Comparison of ENCODE assay signal across 22 cellular contexts in genomic region chr20:58825450-58825849, GRCh38. TPM values are rescaled to one million over a fixed set of nuclear protein-coding genes. Genes with fewer than 3 reads are reported as not detected.
DNase-seq lines count a peak whose midpoint lies in the region; ATAC-seq, FAIRE-seq and TF ChIP-seq lines count a peak whose summit lies in the region.
"Had no signal": no experiment of that assay in that cellular context is flagged by ENCODE, and none has a peak within 500 bp of the region (broad histone marks: within the 10 kb centered on the region; RNA-seq: fewer than 3 reads in every experiment).

No MANE protein-coding gene starts in this region.

- H3K27ac ChIP-seq in K562 (ENCODE audit: extremely low read depth, low read depth, low read length) (no peak overlapping the region), gastrocnemius medialis (peak overlapping the region in 3 of 4 donors; percentile 33 to 51 (median 50))
- H3K27ac ChIP-seq: BLaER1 treated with 17β-estradiol and CSF1 and Interleukin-3, amounts not matched to agents 10 nM and 100 nM had no signal

- ATAC-seq in K562 (no peak), gastrocnemius medialis (no peak), HG03097 (IDR thresholded peaks at IDR 0.05; ENCODE audit: low FRiP score, unreplicated experiment) (no peak), GM19452 (IDR thresholded peaks at IDR 0.05; ENCODE audit: unreplicated experiment) (no peak)

- H3K27me3 ChIP-seq in K562 (ENCODE audit: control insufficient read depth in 2 of 2, insufficient read depth in 2 of 2, low read length in 2 of 2) (peaks cover 4 to 23% of the 10 kb centered on the region in 2 experiments; a peak in 3 of 5 replicates), gastrocnemius medialis (no peaks in the 10 kb centered on the region)
- H3K27me3 ChIP-seq: BE2C; BLaER1 treated with 17β-estradiol and CSF1 and Interleukin-3, amounts not matched to agents 10 nM and 100 nM had no signal

- FAIRE-seq in HTR-8/SVneo (lab: Jason Lieb, UNC) (peak; percentile 80), K562 (lab: Jason Lieb, UNC) (no peak)
- FAIRE-seq: GM12891, GM18507, H54 had no signal

- TF ChIP-seq POLR2A in K562 (conservative IDR thresholded peaks at IDR 0.05) = no peak
- TF ChIP-seq POLR2A in gastrocnemius medialis (IDR thresholded peaks at IDR 0.05) = no peak

- CTCF ChIA-PET in K562 (lab: Yijun Ruan, JAX; ENCODE audit: low intra/inter-chr PET ratio) = no interaction called here

- H4K20me1 ChIP-seq in K562 (replicated peaks; ENCODE audit: control insufficient read depth, insufficient read depth, low read length) = no peaks in the 10 kb centered on the region
- H4K20me1 ChIP-seq: BLaER1 treated with 17β-estradiol and CSF1 and Interleukin-3, amounts not matched to agents 10 nM and 100 nM had no signal

- no peak overlapping the region for H3K9ac ChIP-seq in K562 (ENCODE audit: insufficient read depth in 1 of 2, low read depth in 2 of 2, low read length in 2 of 2)
- H3K9ac ChIP-seq: BLaER1 treated with 17β-estradiol and CSF1 and Interleukin-3, amounts not matched to agents 10 nM and 100 nM had no signal

- 9% methylated on average over 6 of the region's 6 CpGs for WGBS in K562 (ENCODE audit: insufficient coverage, low coverage, missing lambda C conversion rate)

- H3K4me1 ChIP-seq in K562 (replicated peaks in 1 of 2; ENCODE audit: control insufficient read depth in 2 of 2, insufficient read depth in 2 of 2, low read length in 2 of 2) (no peaks in the 10 kb centered on the region), gastrocnemius medialis (peaks cover 0 to 35% of the 10 kb centered on the region in 2 donors)
- H3K4me1 ChIP-seq: BE2C; BLaER1 treated with 17β-estradiol and CSF1 and Interleukin-3, amounts not matched to agents 10 nM and 100 nM; HAP-1 had no signal

- DNase-seq in HTR-8/SVneo (ENCODE audit: insufficient read length, low spot score) (no peak), K562 (ENCODE audit: extremely low read depth in 1 of 4, low spot score in 3 of 4) (no peak), gastrocnemius medialis (no peak), NOMO-1 treated with dmso at 0.1 percent for 144 hours (lab: John Stamatoyannopoulos, UW; ENCODE audit: unreplicated experiment) (no peak)
- DNase-seq: AML-193; BE2C; Calu3; CD4-positive, alpha-beta T cell; COR-L47; DMS53; GF-D8; GOT3; HFFc6 had no signal

- no peak overlapping the region for H3K4me3 ChIP-seq in K562
- no peak overlapping the region for H3K4me3 ChIP-seq in gastrocnemius medialis
- H3K4me3 ChIP-seq: BLaER1 treated with 17β-estradiol and CSF1 and Interleukin-3, amounts not matched to agents 10 nM and 100 nM; HAP-1 had no signal

- no peak for TF ChIP-seq RAD21 in K562 (CRISPR knock-in tag; conservative IDR thresholded peaks at IDR 0.05 in 1 of 2, IDR thresholded peaks at IDR 0.05 in 1 of 2)

- no peak for TF ChIP-seq EP300 in K562 (IDR thresholded peaks at IDR 0.05; ENCODE audit: low read length)

- no peak overlapping the region for H2AFZ ChIP-seq in K562 (ENCODE audit: low read depth, low read length)

- no peaks in the 10 kb centered on the region for H3K36me3 ChIP-seq in K562 (ENCODE audit: control insufficient read depth, insufficient read depth, low read length)
- H3K36me3 ChIP-seq in gastrocnemius medialis = no peaks in the 10 kb centered on the region
- H3K36me3 ChIP-seq: BLaER1 treated with 17β-estradiol and CSF1 and Interleukin-3, amounts not matched to agents 10 nM and 100 nM; HAP-1 had no signal

- in situ Hi-C loops in K562 (cut with MboI) (loop anchor here (10.0 kb wide), 1 partner anchor 351 kb away; no protein-coding TSS in a partner anchor), gastrocnemius medialis (cut with MboI; ENCODE audit: low sequenced_read_pairs in 4 of 4) (loop anchor here in 1 of 4 donors (25.0 kb wide), 1 partner anchor 588 kb away; the partner anchor contains the start of gene ANKRD60)

- intact Hi-C loops in K562 (cut with micrococcal nuclease) = no loop called here
- intact Hi-C loops in gastrocnemius medialis (cut with DNase I; ENCODE audit: low total_unique reads) = no loop called here

- no TSS peak for BruUV-seq in K562 (replicated peaks; lab: Mats Ljungman, UMichigan)

- H3K9me1 ChIP-seq in K562 (ENCODE audit: control insufficient read depth, insufficient read depth, low read length) = no peaks in the 10 kb centered on the region

- H3K4me2 ChIP-seq in K562 (ENCODE audit: insufficient read depth, low read length) = no peak overlapping the region
- H3K4me2 ChIP-seq: BLaER1 treated with 17β-estradiol and CSF1 and Interleukin-3, amounts not matched to agents 10 nM and 100 nM had no signal

- TF ChIP-seq CTCF in K562 (IDR thresholded peaks at IDR 0.05 in 2 of 3, conservative IDR thresholded peaks at IDR 0.05 in 1 of 3; ENCODE audit: insufficient read depth in 2 of 3, low read depth in 1 of 3, low read length in 3 of 3) = no peak
- TF ChIP-seq CTCF in gastrocnemius medialis (IDR thresholded peaks at IDR 0.05 in 4 of 5, conservative IDR thresholded peaks at IDR 0.05 in 1 of 5) = no peak

- H3K9me3 ChIP-seq in K562 (replicated peaks; ENCODE audit: control insufficient read depth, insufficient read depth, low read depth, low read length) (no peaks in the 10 kb centered on the region), gastrocnemius medialis (no peaks in the 10 kb centered on the region)
- H3K9me3 ChIP-seq: BE2C, HAP-1 had no signal

- POLR2A ChIA-PET in K562 (lab: Yijun Ruan, JAX) = no interaction called here

- no peaks in the 10 kb centered on the region for H3K79me2 ChIP-seq in K562 (ENCODE audit: control insufficient read depth, insufficient read depth, low read length)

TF ChIP-seq in K562, 482 proteins besides CTCF, POLR2A, EP300 and RAD21:
- TF ChIP-seq ZNF316 (IDR thresholded peaks at IDR 0.05) (peak; percentile 40), C11orf30 (IDR thresholded peaks at IDR 0.05; ENCODE audit: low read depth) (peak; percentile 45; the same call in 1 of the 2 replicates), XRCC5 (IDR thresholded peaks at IDR 0.05; ENCODE audit: low read depth, low read length) (no peak)

RNA-seq across cellular contexts. Expression of gene GNAS-AS1, which starts 25.3 kb away (rescaled TPM):
- 0.42 and 1.3 TPM in 2 replicates for total RNA-seq in K562 (2011; cell fraction: chromatin; rRNA removed; ENCODE audit: low replicate concordance)
- 0.50 and 0.79 TPM in 2 replicates for total RNA-seq in K562 (2011; cell fraction: nucleolus; rRNA removed)
- 0.92 and 1.1 TPM in 2 replicates for total RNA-seq in K562 (2011; cell fraction: nucleoplasm; rRNA removed)
- total RNA-seq in K562 (2014; rRNA removed) (0.73 and 2.5 TPM in 2 replicates), K562 (2014; rRNA removed; fragmentation: Illumina TruSeq; extraction: Trizol) (0.25 and 0.45 TPM in 2 replicates), K562 (2015; rRNA removed; fragmentation: Illumina TruSeq; extraction: Trizol) (0.64 and 0.69 TPM in 2 replicates), K562 (2021) (1.2 and 1.3 TPM in 2 replicates), gastrocnemius medialis (not detected)
- polyA plus RNA-seq in K562 (2011; rRNA removed) (0.07 TPM in 2 replicates), K562 (2014; fragmentation: Illumina TruSeq; extraction: Trizol) (0.21 and 0.90 TPM in 2 replicates), K562 (2014; fragmentation: Nextera tagmentation; extraction: Ambion mirVana) (under 1 TPM; 0.04 to 0.14 TPM), K562 (2014; rRNA removed) (1.0 and 1.8 TPM in 2 replicates)
- polyA plus RNA-seq in K562 (2011; cell fraction: cytosol; rRNA removed) = not detected in 2 replicates
- 0.22 and 0.37 TPM in 2 replicates for polyA plus RNA-seq in K562 (2011; cell fraction: nucleus; rRNA removed)
- 0.91 and 1.0 TPM in 2 replicates for polyA plus RNA-seq in K562 (2012)
- not detected in 2 replicates for polyA minus RNA-seq in K562 (2011; rRNA and poly(A)+ RNA removed)
- polyA minus RNA-seq in K562 (2011; cell fraction: cytosol; rRNA and poly(A)+ RNA removed) = not detected in 2 replicates
- not detected in 2 replicates for polyA minus RNA-seq in K562 (2011; cell fraction: nucleus; rRNA and poly(A)+ RNA removed)
- total RNA-seq: CD4-positive, alpha-beta T cell; G401 had no signal
- polyA plus RNA-seq: CD14-positive monocyte had no signal

RNA-seq across cellular contexts. Expression of gene GNAS, which starts 27.1 kb away (rescaled TPM):
- total RNA-seq in K562 (2011; cell fraction: chromatin; rRNA removed; ENCODE audit: low replicate concordance) = 217 and 324 TPM in 2 replicates
- 221 and 239 TPM in 2 replicates for total RNA-seq in K562 (2011; cell fraction: nucleolus; rRNA removed)
- 270 and 367 TPM in 2 replicates for total RNA-seq in K562 (2011; cell fraction: nucleoplasm; rRNA removed)
- total RNA-seq in K562 (2014; rRNA removed) = 266 and 294 TPM in 2 replicates
- 212 and 224 TPM in 2 replicates for total RNA-seq in K562 (2014; rRNA removed; fragmentation: Illumina TruSeq; extraction: Trizol)
- total RNA-seq in K562 (2015; rRNA removed; fragmentation: Illumina TruSeq; extraction: Trizol) = 216 and 220 TPM in 2 replicates
- total RNA-seq in K562 (2021) = 422 and 439 TPM in 2 replicates
- polyA plus RNA-seq in K562 (2011; rRNA removed) = 321 and 329 TPM in 2 replicates
- 659 and 699 TPM in 2 replicates for polyA plus RNA-seq in K562 (2011; cell fraction: cytosol; rRNA removed)
- polyA plus RNA-seq in K562 (2011; cell fraction: nucleus; rRNA removed) = 480 and 564 TPM in 2 replicates
- polyA plus RNA-seq in K562 (2012) = 497 and 536 TPM in 2 replicates
- polyA plus RNA-seq in K562 (2014; fragmentation: Illumina TruSeq; extraction: Trizol) = 648 and 649 TPM in 2 replicates
- polyA plus RNA-seq in K562 (2014; fragmentation: Nextera tagmentation; extraction: Ambion mirVana) = 100 to 1,000 TPM; 128 to 129 TPM
- 343 and 398 TPM in 2 replicates for polyA plus RNA-seq in K562 (2014; rRNA removed)
- polyA minus RNA-seq in K562 (2011; rRNA and poly(A)+ RNA removed) = 360 and 482 TPM in 2 replicates
- 377 and 397 TPM in 2 replicates for polyA minus RNA-seq in K562 (2011; cell fraction: cytosol; rRNA and poly(A)+ RNA removed)
- polyA minus RNA-seq in K562 (2011; cell fraction: nucleus; rRNA and poly(A)+ RNA removed) = 103 and 150 TPM in 2 replicates
- 100 to 1,000 TPM; 513 to 854 (median 781) TPM for total RNA-seq in gastrocnemius medialis
